Comparison of ENCODE assay signal across 33 cellular contexts in genomic region chr9:5917888-5918287, GRCh38. TPM values are rescaled to one million over a fixed set of nuclear protein-coding genes. Genes with fewer than 3 reads are reported as not detected.
"Had no signal": no experiment of that assay in that cellular context is flagged by ENCODE, and none has a peak within 500 bp of the region (broad histone marks: within the 10 kb centered on the region; RNA-seq: fewer than 3 reads in every experiment).

No MANE protein-coding gene starts in this region.

- H3K4me3 ChIP-seq: body of pancreas, esophagus muscularis mucosa, gastrocnemius medialis had no signal

- H3K27me3 ChIP-seq: body of pancreas, esophagus muscularis mucosa, foreskin keratinocyte, gastrocnemius medialis had no signal

- H3K4me3 Mint-ChIP-seq: activated B cell treated with CpG ODN at 0.5 μM for 24 hours; activated CD8-positive, alpha-beta T cell treated with anti-CD3 and anti-CD28 coated beads for 36 hours; activated naive CD8-positive, alpha-beta T cell; activated T-cell treated with anti-CD3 and anti-CD28 coated beads, Interleukin-2, amount 50 U/mL, for 4 hours; activated T-helper 17 cell treated with anti-CD3 and anti-CD28 coated beads, Interleukin-2, amount 50 U/mL, for 72 hours; effector memory CD8-positive, alpha-beta T cell; T-helper 2 cell treated with Interferon-gamma antibody and Interleukin-4, amounts not matched to agents 5 μg/mL and 100 μg/mL, for 36 hours had no signal

- H3K27ac ChIP-seq: body of pancreas, esophagus muscularis mucosa, foreskin keratinocyte, gastrocnemius medialis, WERI-Rb-1 had no signal

- DNase-seq: activated B cell treated with CpG ODN at 0.5 μM for 24 hours; activated CD4-positive, alpha-beta T cell treated with anti-CD3 and anti-CD28 coated beads for 48 hours; activated CD4-positive, alpha-beta T cell treated with anti-CD3 and anti-CD28 coated beads, Interleukin-2, amount 50 U/mL, for 1 hour; activated CD4-positive, alpha-beta T cell treated with anti-CD3 and anti-CD28 coated beads, Interleukin-2, amount 50 U/mL, for 48 hours; activated CD8-positive, alpha-beta memory T cell treated with anti-CD3 and anti-CD28 coated beads for 24 hours; activated CD8-positive, alpha-beta T cell treated with anti-CD3 and anti-CD28 coated beads for 36 hours; activated effector memory CD4-positive, alpha-beta T cell treated with Interleukin-2 at 50 U/mL for 16 hours; activated gamma-delta T cell treated with Interleukin-2 at 50 U/mL for 16 hours; activated naive CD4-positive, alpha-beta T cell treated with anti-CD3 and anti-CD28 coated beads, Interleukin-2, amount 50 U/mL, for 16 hours; activated naive CD4-positive, alpha-beta T cell treated with Interleukin-2 at 50 U/mL for 16 hours; activated T-cell treated with anti-CD3 and anti-CD28 coated beads, Interleukin-2, amount 50 U/mL, for 4 hours; amniotic stem cell; anterior cingulate cortex; body of pancreas; caudate nucleus; cortex of kidney; dermis blood vessel endothelial cell; effector CD4-positive, alpha-beta T cell; effector memory CD8-positive, alpha-beta T cell; erythroblast; foreskin keratinocyte; gastrocnemius medialis; glutamatergic neuron; T-helper 1 cell; T-helper 17 cell; T1000; WERI-Rb-1 had no signal

- H3K27ac Mint-ChIP-seq: activated B cell treated with CpG ODN at 0.5 μM for 24 hours; activated CD8-positive, alpha-beta T cell treated with anti-CD3 and anti-CD28 coated beads for 36 hours; activated naive CD8-positive, alpha-beta T cell; effector memory CD8-positive, alpha-beta T cell; T-helper 17 cell; T-helper 2 cell treated with Interferon-gamma antibody and Interleukin-4, amounts not matched to agents 5 μg/mL and 100 μg/mL, for 36 hours had no signal

- H3K9me3 ChIP-seq: body of pancreas, esophagus muscularis mucosa, gastrocnemius medialis had no signal

- ATAC-seq: activated CD4-positive, CD25-positive, alpha-beta regulatory T cell treated with anti-CD3 and anti-CD28 coated beads, Interleukin-2, amount 50 U/mL, for 24 hours; activated CD8-positive, alpha-beta T cell treated with anti-CD3 and anti-CD28 coated beads for 36 hours; activated T-cell treated with anti-CD3 and anti-CD28 coated beads, Interleukin-2, amount 50 U/mL, for 4 hours; activated T-helper 17 cell treated with anti-CD3 and anti-CD28 coated beads, Interleukin-2, amount 50 U/mL, for 72 hours; body of pancreas; effector memory CD8-positive, alpha-beta T cell; foreskin keratinocyte; gastrocnemius medialis; T-helper 17 cell had no signal

- H3K4me1 ChIP-seq: esophagus muscularis mucosa, foreskin keratinocyte, gastrocnemius medialis had no signal

- H3K9me3 Mint-ChIP-seq: activated B cell treated with CpG ODN at 0.5 μM for 24 hours; activated CD8-positive, alpha-beta T cell treated with anti-CD3 and anti-CD28 coated beads for 36 hours; activated T-cell treated with anti-CD3 and anti-CD28 coated beads, Interleukin-2, amount 50 U/mL, for 4 hours; activated T-helper 17 cell treated with anti-CD3 and anti-CD28 coated beads, Interleukin-2, amount 50 U/mL, for 72 hours; effector memory CD8-positive, alpha-beta T cell; T-helper 2 cell treated with Interferon-gamma antibody and Interleukin-4, amounts not matched to agents 5 μg/mL and 100 μg/mL, for 36 hours had no signal

- H3K27me3 Mint-ChIP-seq: activated B cell treated with CpG ODN at 0.5 μM for 24 hours; activated CD8-positive, alpha-beta T cell treated with anti-CD3 and anti-CD28 coated beads for 36 hours; activated naive CD8-positive, alpha-beta T cell; activated T-helper 17 cell treated with anti-CD3 and anti-CD28 coated beads, Interleukin-2, amount 50 U/mL, for 72 hours; effector memory CD8-positive, alpha-beta T cell; T-helper 17 cell had no signal

- H3K4me1 Mint-ChIP-seq: activated T-helper 17 cell treated with anti-CD3 and anti-CD28 coated beads, Interleukin-2, amount 50 U/mL, for 72 hours had no signal

RNA-seq across cellular contexts. Expression of gene MLANA, which starts 27.2 kb away (rescaled TPM):
- total RNA-seq: activated B cell treated with CpG ODN at 0.5 μM for 24 hours; activated CD8-positive, alpha-beta T cell treated with anti-CD3 and anti-CD28 coated beads for 36 hours; activated T-cell treated with anti-CD3 and anti-CD28 coated beads, Interleukin-2, amount 50 U/mL, for 4 hours; activated T-helper 17 cell treated with anti-CD3 and anti-CD28 coated beads, Interleukin-2, amount 50 U/mL, for 72 hours; body of pancreas; chondrocyte; dermis blood vessel endothelial cell; esophagus muscularis mucosa; foreskin keratinocyte; gastrocnemius medialis; T-helper 17 cell had no signal
